ENCODE assay signal across 8 cellular contexts in genomic region chr6:27668442-27669275, GRCh38.
DNase-seq lines count a peak whose midpoint lies in the region; ATAC-seq and TF ChIP-seq lines count a peak whose summit lies in the region.

No MANE protein-coding gene starts in this region.

- ATAC-seq in HG03457 (IDR thresholded peaks at IDR 0.05; ENCODE audit: unreplicated experiment): no peak

- H3K4me3 ChIP-seq in fibroblast of the aortic adventitia (ENCODE audit: low read depth, low read length): peak overlapping the region; percentile 22

- in situ Hi-C loops in GM13977 (cut with MboI; ENCODE audit: low pct_unique_long_range_greater_than_20kb, low sequenced_read_pairs, unreplicated experiment): no loop called here

- DNase-seq in activated effector memory CD4-positive, alpha-beta T cell treated with anti-CD3 and anti-CD28 coated beads, Interleukin-2, amount 50 U/mL, for 16 hours: peak; percentile 74
- DNase-seq in activated effector memory CD4-positive, alpha-beta T cell treated with Interleukin-2 at 50 U/mL for 16 hours: no peak
- peak; percentile 75 for DNase-seq in NCI-H2227 (lab: John Stamatoyannopoulos, UW; ENCODE audit: unreplicated experiment)
- DNase-seq in activated CD4-positive, alpha-beta T cell treated with anti-CD3 and anti-CD28 coated beads, Interleukin-2, amount 50 U/mL, for 48 hours: peak; percentile 78 to 83
- DNase-seq in fibroblast of the aortic adventitia (ENCODE audit: low read depth): peak; percentile 61
- DNase-seq in stimulated activated CD4-positive, alpha-beta T cell treated with anti-CD3 and anti-CD28 coated beads, Interleukin-12 subunit alpha, Interleukin-12 subunit beta, amount 100 ng/mL, for 4 hours: peak; percentile 66
- DNase-seq in GM13977 (ENCODE audit: low spot score): no peak

- TF ChIP-seq CTCF in fibroblast of the aortic adventitia (IDR thresholded peaks at IDR 0.05; ENCODE audit: insufficient read depth, low read length): no peak
- TF ChIP-seq CTCF in GM13977 (IDR thresholded peaks at IDR 0.05; ENCODE audit: extremely low read depth, insufficient read depth, missing control alignments): no peak

Comparison
In these comparisons a context has a peak if more than half of its experiments do, and no peak if none do; other contexts are left out.
1. DNase-seq: peak in activated effector memory CD4-positive, alpha-beta T cell treated with anti-CD3 and anti-CD28 coated beads, Interleukin-2, amount 50 U/mL, for 16 hours (single experiment), NCI-H2227 (single experiment), activated CD4-positive, alpha-beta T cell treated with anti-CD3 and anti-CD28 coated beads, Interleukin-2, amount 50 U/mL, for 48 hours (2 of 2), fibroblast of the aortic adventitia (single experiment) and stimulated activated CD4-positive, alpha-beta T cell treated with anti-CD3 and anti-CD28 coated beads, Interleukin-12 subunit alpha, Interleukin-12 subunit beta, amount 100 ng/mL, for 4 hours (single experiment); none in activated effector memory CD4-positive, alpha-beta T cell treated with Interleukin-2 at 50 U/mL for 16 hours (single experiment) and GM13977 (single experiment).